In genomic region chr19:39052243-39052746, GRCh38 we compare ENCODE assay signal across 8 cellular contexts. TPM values are rescaled to one million over a fixed set of nuclear protein-coding genes. Genes with fewer than 3 reads are reported as not detected.
A peak's percentile ranks its signal among the peaks of the same experiment; 100 is the strongest.
DNase-seq lines count a peak whose midpoint lies in the region; ATAC-seq and TF ChIP-seq lines count a peak whose summit lies in the region.

No MANE protein-coding gene starts in this region.

- peaks cover 5% of the 10 kb centered on the region for H3K9me3 ChIP-seq in endodermal cell (ENCODE audit: control insufficient read depth, low read length)

- H3K4me1 Mint-ChIP-seq in endodermal cell, result no peaks in the 10 kb centered on the region

- no peaks in the 10 kb centered on the region for H3K27me3 ChIP-seq in endodermal cell (ENCODE audit: control insufficient read depth, insufficient read depth, low read length, poor library complexity, severe bottlenecking)

- peaks cover 15% of the 10 kb centered on the region for H3K9me3 Mint-ChIP-seq in endodermal cell

- no peak for ATAC-seq in GM18519 (IDR thresholded peaks at IDR 0.05; ENCODE audit: low FRiP score, unreplicated experiment)

- DNase-seq in GM12865 (ENCODE audit: low read depth) (peak; percentile 81), NCI-H345 treated with DMSO at 0.1 percent for 48 hours (lab: John Stamatoyannopoulos, UW; ENCODE audit: unreplicated experiment) (peak; percentile 23), endodermal cell (peak; percentile 91), mucosa of gallbladder (ENCODE audit: low spot score) (peak; percentile 64), NCI-H128 (lab: John Stamatoyannopoulos, UW; ENCODE audit: unreplicated experiment) (no peak)
- peak; percentile 20 to 36 for DNase-seq in activated CD8-positive, alpha-beta memory T cell treated with anti-CD3 and anti-CD28 coated beads for 4 hours (ENCODE audit: low read depth in 2 of 2)
- DNase-seq in stimulated activated CD8-positive, alpha-beta memory T cell treated with anti-CD3 and anti-CD28 coated beads, Interleukin-7, amount 100 ng/mL, for 1 hour (ENCODE audit: low read depth in 2 of 2), result peak; percentile 36 to 56

- H3K4me1 ChIP-seq in endodermal cell (ENCODE audit: control insufficient read depth, insufficient read depth, low read length), result no peaks in the 10 kb centered on the region

- no peak overlapping the region for H3K4me3 Mint-ChIP-seq in endodermal cell

- H3K27me3 Mint-ChIP-seq in endodermal cell (ENCODE audit: insufficient read depth), result peaks cover 15% of the 10 kb centered on the region

- H3K4me3 ChIP-seq in GM12865 (ENCODE audit: low read depth, low read length), result no peak overlapping the region
- H3K4me3 ChIP-seq in endodermal cell (ENCODE audit: low read length), result no peak overlapping the region

- TF ChIP-seq CTCF in GM12865 (IDR thresholded peaks at IDR 0.05; ENCODE audit: insufficient read depth, low read depth, low read length, missing control alignments) (peak; percentile 85), endodermal cell (conservative IDR thresholded peaks at IDR 0.05) (peak; percentile 99)

- no peaks in the 10 kb centered on the region for H3K36me3 ChIP-seq in endodermal cell (ENCODE audit: control insufficient read depth, insufficient read depth, low read length)

- H3K27ac ChIP-seq in endodermal cell (ENCODE audit: low read depth, low read length), result no peak overlapping the region

- no peaks in the 10 kb centered on the region for H3K36me3 Mint-ChIP-seq in endodermal cell (ENCODE audit: low read depth)

- H3K9ac ChIP-seq in endodermal cell (ENCODE audit: extremely low read depth, low read length, poor library complexity, severe bottlenecking), result no peak overlapping the region

- H3K27ac Mint-ChIP-seq in endodermal cell, result no peak overlapping the region

- WGBS in endodermal cell (ENCODE audit: insufficient coverage in 1 of 2, insufficient read length in 1 of 2), 2 experiments, result 27 to 36% methylated on average over 3 to 10 of the region's 10 CpGs

RNA-seq across cellular contexts. Expression of gene FBXO27, which starts 19.9 kb away (rescaled TPM):
- total RNA-seq in endodermal cell, result 10 to 100 TPM; 12.5 to 21.6 TPM
- 4.2 TPM for polyA plus RNA-seq in endodermal cell (2013, experiment 1 of 2)
- polyA plus RNA-seq in endodermal cell (2013, experiment 2 of 2), result 2.2 TPM
- total RNA-seq in mucosa of gallbladder, result 28.1 TPM

RNA-seq across cellular contexts. Expression of gene ACP7, which starts 31.9 kb away (rescaled TPM):
- under 1 TPM in 1 of 2 donors, not detected in 1; 0.29 TPM for total RNA-seq in endodermal cell
- not detected for polyA plus RNA-seq in endodermal cell (2013, experiment 1 of 2)
- not detected for polyA plus RNA-seq in endodermal cell (2013, experiment 2 of 2)
- 7.3 TPM for total RNA-seq in mucosa of gallbladder
